ENCODE assay signal across 12 cellular contexts in the genomic region with DNA sequence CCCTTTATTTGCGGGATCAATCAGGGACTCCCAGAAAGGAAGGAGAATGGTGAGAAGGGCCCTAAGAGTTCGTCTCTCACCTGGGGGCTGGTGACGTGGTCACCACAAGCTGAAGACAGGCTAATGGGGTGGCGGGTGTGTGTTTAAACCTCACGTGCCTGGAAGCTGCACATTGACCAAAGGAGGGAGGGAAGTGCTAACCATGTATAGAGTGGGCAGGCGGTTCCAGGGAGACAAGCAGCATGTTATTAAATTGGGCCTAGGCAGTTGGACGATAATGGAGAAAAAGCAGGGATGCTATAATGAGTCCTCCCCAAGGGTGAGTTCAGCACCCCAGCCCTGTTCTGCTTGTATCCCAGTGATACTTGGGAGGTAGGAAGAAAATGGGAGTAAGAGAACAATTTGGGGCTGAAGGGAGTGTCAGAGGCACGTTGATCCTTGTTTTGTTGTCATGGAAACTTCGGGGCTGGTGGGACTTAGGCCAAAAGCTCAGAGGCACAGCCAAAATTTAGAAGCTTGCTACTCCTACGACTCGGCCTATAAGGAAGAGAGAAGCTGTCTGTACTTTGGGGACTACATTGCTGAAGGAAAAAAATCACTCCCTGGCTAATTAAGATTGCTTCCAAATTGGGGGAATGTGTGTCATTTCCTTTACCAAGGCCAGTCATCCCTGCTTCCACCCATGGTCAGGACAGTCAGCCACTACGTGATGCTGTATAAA. TPM values are rescaled to one million over a fixed set of nuclear protein-coding genes. Genes with fewer than 3 reads are reported as not detected.
DNase-seq lines count a peak whose midpoint lies in the region; ATAC-seq and TF ChIP-seq lines count a peak whose summit lies in the region.
"Had no signal": no experiment of that assay in that cellular context is flagged by ENCODE, and none has a peak within 500 bp of the region (broad histone marks: within the 10 kb centered on the region; RNA-seq: fewer than 3 reads in every experiment).

No MANE protein-coding gene starts in this region.

- H4K20me1 ChIP-seq in osteoblast (ENCODE audit: insufficient read depth, low read length) = no peaks in the 10 kb centered on the region

- no peak overlapping the region for H3K4me3 ChIP-seq in fibroblast of pulmonary artery (replicated peaks; ENCODE audit: low read depth, low read length)
- H3K4me3 ChIP-seq in osteoblast (ENCODE audit: insufficient read depth, low read length) = no peak overlapping the region
- no peak overlapping the region for H3K4me3 ChIP-seq in MG63
- H3K4me3 ChIP-seq: upper lobe of left lung had no signal

- no peak overlapping the region for H2AFZ ChIP-seq in osteoblast (ENCODE audit: low read length)

- H3K4me2 ChIP-seq in osteoblast (ENCODE audit: insufficient read depth, low read length) = no peak overlapping the region

- no peak overlapping the region for H3K4me3 Mint-ChIP-seq in T-helper 17 cell

- H3K27me3 ChIP-seq in osteoblast (ENCODE audit: insufficient read depth, low read length) = no peaks in the 10 kb centered on the region
- H3K27me3 ChIP-seq in MG63 = no peaks in the 10 kb centered on the region
- H3K27me3 ChIP-seq: upper lobe of left lung had no signal

- no peaks in the 10 kb centered on the region for H3K9me3 ChIP-seq in T-helper 17 cell (ENCODE audit: control insufficient read depth, low read length, poor library complexity, severe bottlenecking)
- H3K9me3 ChIP-seq in osteoblast (ENCODE audit: low read depth, low read length) = no peaks in the 10 kb centered on the region
- H3K9me3 ChIP-seq in MG63 = no peaks in the 10 kb centered on the region
- H3K9me3 ChIP-seq: upper lobe of left lung had no signal

- no peaks in the 10 kb centered on the region for H3K27me3 Mint-ChIP-seq in T-helper 17 cell

- no peak for TF ChIP-seq CTCF in fibroblast of pulmonary artery (IDR thresholded peaks at IDR 0.05; ENCODE audit: low read length, missing control alignments)
- no peak for TF ChIP-seq CTCF in osteoblast (IDR thresholded peaks at IDR 0.05; ENCODE audit: extremely low read depth, low read depth, low read length)

- no peak overlapping the region for H3K27ac ChIP-seq in osteoblast (ENCODE audit: low read depth, low read length)
- H3K27ac ChIP-seq: C4-2B, RWPE1, upper lobe of left lung had no signal

- H3K27ac Mint-ChIP-seq in T-helper 17 cell = peak overlapping the region; percentile 69

- ATAC-seq in T-helper 17 cell = no peak

- no peaks in the 10 kb centered on the region for H3K4me1 ChIP-seq in osteoblast (ENCODE audit: insufficient read depth, low read length)
- H3K4me1 ChIP-seq: upper lobe of left lung had no signal

- H3K36me3 Mint-ChIP-seq in T-helper 17 cell (ENCODE audit: low read depth) = peaks cover 5% of the 10 kb centered on the region

- DNase-seq in Ammon's horn (ENCODE audit: low spot score) = peak; percentile 36
- no peak for DNase-seq in T-helper 17 cell
- peak; percentile 67 for DNase-seq in fibroblast of pulmonary artery (ENCODE audit: low read depth)
- DNase-seq in osteoblast (ENCODE audit: insufficient read length, low spot score, missing footprints) = peak; percentile 88
- DNase-seq in DMS153 (lab: John Stamatoyannopoulos, UW) = no peak
- no peak for DNase-seq in MG63
- no peak for DNase-seq in hippocampal formation (lab: John Stamatoyannopoulos, UW)
- DNase-seq in ecto neural progenitor cell (ENCODE audit: low spot score) = no peak
- DNase-seq: NCI-H2081 treated with DMSO at 0.1 percent for 48 hours, upper lobe of left lung had no signal

- peaks cover 14% of the 10 kb centered on the region for H3K36me3 ChIP-seq in osteoblast (ENCODE audit: insufficient read depth, low read length)
- H3K36me3 ChIP-seq in MG63 = no peaks in the 10 kb centered on the region; the same call in 1 of the 2 replicates

- peaks cover 2% of the 10 kb centered on the region for H3K4me1 Mint-ChIP-seq in T-helper 17 cell

- no peaks in the 10 kb centered on the region for H3K79me2 ChIP-seq in osteoblast (ENCODE audit: insufficient read depth, low read length)

RNA-seq across cellular contexts. Expression of gene EPHA8, which starts 33.2 kb away (rescaled TPM):
- total RNA-seq in T-helper 17 cell = not detected
- not detected in 2 replicates for total RNA-seq in osteoblast
- total RNA-seq in MG63 (2014; rRNA removed; shearing (Covaris generic); ENCODE audit: low replicate concordance) = not detected in 2 replicates
- total RNA-seq: upper lobe of left lung had no signal

Comparison
In these comparisons a context has a peak if more than half of its experiments do, and no peak if none do; other contexts are left out.
1. DNase-seq: peak in Ammon's horn (single experiment), fibroblast of pulmonary artery (single experiment) and osteoblast (single experiment); none in T-helper 17 cell (0 of 3), DMS153 (single experiment), MG63 (single experiment), hippocampal formation (0 of 2) and ecto neural progenitor cell (single experiment).